In the genomic region with DNA sequence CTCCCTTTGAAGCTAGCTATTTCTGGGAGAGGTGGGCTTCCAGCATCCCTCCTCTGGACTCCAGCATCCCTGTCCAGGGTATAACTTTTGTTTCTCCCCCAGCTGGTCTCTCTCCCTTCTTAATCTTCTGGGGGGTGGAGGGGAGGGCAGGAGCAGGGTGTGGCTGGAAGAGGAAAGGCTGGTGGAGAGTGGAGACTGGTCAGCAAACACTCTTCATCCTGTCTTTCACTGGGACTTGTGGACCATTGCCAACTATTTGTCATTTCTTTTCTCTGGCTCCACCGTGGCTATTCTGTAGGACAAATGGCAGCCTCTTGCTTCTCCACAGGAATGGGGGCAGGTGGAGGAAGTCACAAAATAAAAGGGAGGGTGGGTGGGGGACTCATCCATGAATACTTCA, we compare ENCODE assay signal across 13 cellular contexts. TPM values are rescaled to one million over a fixed set of nuclear protein-coding genes. Genes with fewer than 3 reads are reported as not detected.
A peak's percentile ranks its signal among the peaks of the same experiment; 100 is the strongest.
DNase-seq lines count a peak whose midpoint lies in the region; ATAC-seq and TF ChIP-seq lines count a peak whose summit lies in the region.
"Had no signal": no experiment of that assay in that cellular context is flagged by ENCODE, and none has a peak within 500 bp of the region (broad histone marks: within the 10 kb centered on the region; RNA-seq: fewer than 3 reads in every experiment).

No MANE protein-coding gene starts in this region.

- ATAC-seq in GM21528 (IDR thresholded peaks at IDR 0.05; ENCODE audit: low FRiP score, unreplicated experiment) = no peak

- intact Hi-C loops in ascending aorta (cut with DNase I) = no loop called here
- intact Hi-C loops in left ventricle myocardium inferior (cut with micrococcal nuclease) = no loop called here

- H3K4me1 ChIP-seq in ascending aorta = peaks cover 0 to 16% of the 10 kb centered on the region in 2 donors
- H3K4me1 ChIP-seq in left ventricle myocardium inferior = peaks cover 27% of the 10 kb centered on the region
- H3K4me1 ChIP-seq in suprapubic skin = peaks cover 19% of the 10 kb centered on the region

- WGBS in suprapubic skin = 33% methylated on average over 1 of the region's 1 CpG

- TF ChIP-seq CTCF in ascending aorta (IDR thresholded peaks at IDR 0.05) (no peak), left ventricle myocardium inferior (IDR thresholded peaks at IDR 0.05; ENCODE audit: borderline replicate concordance) (no peak), suprapubic skin (IDR thresholded peaks at IDR 0.05) (no peak)

- H3K36me3 ChIP-seq in ascending aorta (no peaks in the 10 kb centered on the region), left ventricle myocardium inferior (no peaks in the 10 kb centered on the region), suprapubic skin (no peaks in the 10 kb centered on the region)
- H3K36me3 ChIP-seq: adrenal gland had no signal

- TF ChIP-seq EP300 in suprapubic skin (IDR thresholded peaks at IDR 0.05) = no peak

- DNase-seq in HT1080 (ENCODE audit: low read depth) = peak; percentile 70
- DNase-seq in ascending aorta (ENCODE audit: low spot score in 2 of 2) = no peak
- no peak for DNase-seq in left ventricle myocardium inferior
- no peak for DNase-seq in suprapubic skin (ENCODE audit: low spot score in 2 of 2)
- DNase-seq in NOMO-1 (lab: John Stamatoyannopoulos, UW; ENCODE audit: unreplicated experiment in 2 of 2) = no peak
- DNase-seq in NCI-H1092 (lab: John Stamatoyannopoulos, UW) = no peak
- no peak for DNase-seq in C1 segment of cervical spinal cord (lab: John Stamatoyannopoulos, UW)
- DNase-seq: adrenal gland, kidney glomerular epithelial cell, NCI-H82, SW 1271 had no signal

- H3K27me3 ChIP-seq in ascending aorta (no peaks in the 10 kb centered on the region), left ventricle myocardium inferior (ENCODE audit: low read depth) (no peaks in the 10 kb centered on the region), suprapubic skin (no peaks in the 10 kb centered on the region)
- H3K27me3 ChIP-seq: adrenal gland had no signal

- H3K9me3 ChIP-seq in ascending aorta (no peaks in the 10 kb centered on the region), left ventricle myocardium inferior (replicated peaks) (no peaks in the 10 kb centered on the region), suprapubic skin (no peaks in the 10 kb centered on the region)
- H3K9me3 ChIP-seq: adrenal gland had no signal

- H3K27ac ChIP-seq in ascending aorta (peak overlapping the region; percentile 68 to 84), left ventricle myocardium inferior (replicated peaks) (peak overlapping the region; percentile 72), suprapubic skin (peak overlapping the region; percentile 61)
- H3K27ac ChIP-seq: KMS-11 had no signal

- H3K4me3 ChIP-seq in ascending aorta = peak overlapping the region in 1 of 2 donors; percentile 21
- H3K4me3 ChIP-seq in left ventricle myocardium inferior = no peak overlapping the region
- no peak overlapping the region for H3K4me3 ChIP-seq in suprapubic skin
- H3K4me3 ChIP-seq: adrenal gland had no signal

- no peak for TF ChIP-seq POLR2A in suprapubic skin (IDR thresholded peaks at IDR 0.05)

RNA-seq across cellular contexts. Expression of gene NCF2, which starts 19.8 kb away (rescaled TPM):
- total RNA-seq in HT1080 (2014; rRNA removed; shearing (Covaris generic)) = 4.4 and 5.4 TPM in 2 replicates
- polyA plus RNA-seq in HT1080 (2015; cell fraction: cytosol; rRNA removed) = 12.9 and 13.3 TPM in 2 replicates
- 8.4 and 17.5 TPM in 2 replicates for polyA plus RNA-seq in HT1080 (2015; cell fraction: nucleus; rRNA removed)
- total RNA-seq in ascending aorta (9.8 TPM), left ventricle myocardium inferior (4.5 TPM), suprapubic skin (10 to 100 TPM; 16.9 to 48.3 (median 33.9) TPM)

RNA-seq across cellular contexts. Expression of gene ARPC5, which starts 25.5 kb away (rescaled TPM):
- 279 and 293 TPM in 2 replicates for total RNA-seq in HT1080 (2014; rRNA removed; shearing (Covaris generic))
- polyA plus RNA-seq in HT1080 (2015; cell fraction: cytosol; rRNA removed) = 214 and 242 TPM in 2 replicates
- 106 and 109 TPM in 2 replicates for polyA plus RNA-seq in HT1080 (2015; cell fraction: nucleus; rRNA removed)
- total RNA-seq in ascending aorta (48.3 TPM), left ventricle myocardium inferior (33.6 TPM), suprapubic skin (10 to 100 TPM; 45.1 to 66.9 (median 52.5) TPM)

RNA-seq across cellular contexts. Expression of gene APOBEC4, which starts 43.1 kb away (rescaled TPM):
- total RNA-seq in HT1080 (2014; rRNA removed; shearing (Covaris generic)) = not detected in 2 replicates
- polyA plus RNA-seq in HT1080 (2015; cell fraction: cytosol; rRNA removed) = not detected in 2 replicates
- not detected in 2 replicates for polyA plus RNA-seq in HT1080 (2015; cell fraction: nucleus; rRNA removed)
- total RNA-seq in ascending aorta = not detected
- total RNA-seq in left ventricle myocardium inferior = 0.11 TPM
- total RNA-seq in suprapubic skin = not detected
- total RNA-seq: adrenal gland had no signal
- polyA plus RNA-seq: adrenal gland had no signal
